8 cellular contexts compared by ENCODE assay signal in genomic region chr6:29647927-29648642, GRCh38. TPM values are rescaled to one million over a fixed set of nuclear protein-coding genes. Genes with fewer than 3 reads are reported as not detected.
DNase-seq lines count a peak whose midpoint lies in the region; ATAC-seq, FAIRE-seq and TF ChIP-seq lines count a peak whose summit lies in the region.

No MANE protein-coding gene starts in this region.

- H3K9me3 ChIP-seq in OCI-LY7 (ENCODE audit: low read length), result no peaks in the 10 kb centered on the region

- no peak overlapping the region for H3K4me2 ChIP-seq in OCI-LY7 (ENCODE audit: low read length)

- TF ChIP-seq CTCF in AG04449 (IDR thresholded peaks at IDR 0.05; ENCODE audit: insufficient read depth, low read length, missing control alignments) (peak; percentile 59), OCI-LY7 (conservative IDR thresholded peaks at IDR 0.05; ENCODE audit: low read length) (peak; percentile 81)

- ATAC-seq in HG03378 (IDR thresholded peaks at IDR 0.05; ENCODE audit: unreplicated experiment), result no peak
- ATAC-seq in GM21526 (IDR thresholded peaks at IDR 0.05; ENCODE audit: low FRiP score, unreplicated experiment), result no peak

- peaks cover 10% of the 10 kb centered on the region for H3K4me1 ChIP-seq in OCI-LY7 (ENCODE audit: insufficient read depth, low read length, poor library complexity, severe bottlenecking)

- TF ChIP-seq POLR2A in GM12891 (IDR thresholded peaks at IDR 0.05; ENCODE audit: low read depth, low read length), result no peak

- no peak overlapping the region for H2AFZ ChIP-seq in OCI-LY7 (ENCODE audit: low read length)

- no peak for DNase-seq in AG04449 (ENCODE audit: low read depth, low spot score)
- DNase-seq in GM12891 (ENCODE audit: insufficient read length, low spot score), result no peak
- peak; percentile 36 for DNase-seq in OCI-LY7 (ENCODE audit: low spot score)
- peak; percentile 63 for DNase-seq in fibroblast of peridontal ligament (ENCODE audit: extremely low read depth)
- DNase-seq in stimulated activated CD4-positive, alpha-beta T cell treated with anti-CD3 and anti-CD28 coated beads, Interleukin-2, amount 100 ng/mL, for 24 hours, result no peak
- no peak for DNase-seq in cerebellum (ENCODE audit: low spot score)

- no peak overlapping the region for H3K27ac ChIP-seq in OCI-LY7 (ENCODE audit: low read depth, low read length, poor library complexity, severe bottlenecking)

- POLR2A ChIA-PET in AG04449 (lab: Yijun Ruan, JAX), result interaction anchor here (1.0 kb wide), 1 partner anchor 14 kb away, joined by 3 read pairs; no protein-coding TSS in a partner anchor
- POLR2A ChIA-PET in OCI-LY7 (lab: Charles Lee), result interaction anchor here (0.6 to 0.7 kb wide), 2 partner anchors 50 to 546 kb away, joined by 3 read pairs; no protein-coding TSS in a partner anchor

- FAIRE-seq in GM12891 (lab: Jason Lieb, UNC), result peak; percentile 63

- H3K4me3 ChIP-seq in AG04449 (ENCODE audit: low read depth, low read length), result no peak overlapping the region
- no peak overlapping the region for H3K4me3 ChIP-seq in OCI-LY7 (ENCODE audit: low read depth, low read length, poor library complexity, severe bottlenecking)

- no peaks in the 10 kb centered on the region for H3K36me3 ChIP-seq in OCI-LY7 (ENCODE audit: insufficient read depth, low read length)

- H3K79me2 ChIP-seq in OCI-LY7 (ENCODE audit: insufficient read depth, low read depth, low read length), result no peaks in the 10 kb centered on the region

- intact Hi-C loops in OCI-LY7 (cut with micrococcal nuclease; ENCODE audit: unreplicated experiment), result no loop called here

- H3K9me2 ChIP-seq in OCI-LY7 (ENCODE audit: insufficient read depth, low read length), result no peaks in the 10 kb centered on the region

- BruUV-seq in OCI-LY7 (replicated peaks; lab: Mats Ljungman, UMichigan), result no TSS peak

- CTCF ChIA-PET in AG04449 (lab: Yijun Ruan, JAX), result interaction anchor here (0.7 to 34.7 kb wide), 12 partner anchors 8 to 186 kb away, joined by 3 to 692 read pairs (median 4); partner anchors contain the start of genes GABBR1 and MOG
- CTCF ChIA-PET in OCI-LY7 (lab: Charles Lee; ENCODE audit: unreplicated experiment), result interaction anchor here (0.6 to 1.0 kb wide), 2 partner anchors 14 to 703 kb away, joined by 3 to 4 read pairs; no protein-coding TSS in a partner anchor

- H4K20me1 ChIP-seq in OCI-LY7 (ENCODE audit: insufficient read depth, low read length), result no peaks in the 10 kb centered on the region

TF ChIP-seq in GM12891, 5 proteins besides CTCF, POLR2A, EP300 and RAD21:
- no peak for TF ChIP-seq POU2F2 (IDR thresholded peaks at IDR 0.05; ENCODE audit: low read depth, low read length)
- no peak for TF ChIP-seq TAF1 (IDR thresholded peaks at IDR 0.05; ENCODE audit: low read depth, low read length)
- no peak for TF ChIP-seq SPI1 (IDR thresholded peaks at IDR 0.05; ENCODE audit: low read depth, low read length)
- no peak for TF ChIP-seq PAX5 (IDR thresholded peaks at IDR 0.05; ENCODE audit: insufficient read depth, low read length, severe bottlenecking)
- no peak for TF ChIP-seq POLR2AphosphoS5 (IDR thresholded peaks at IDR 0.05; ENCODE audit: low read depth, low read length)

RNA-seq across cellular contexts. Expression of gene MOG, which starts 8.8 kb away (rescaled TPM):
- polyA plus RNA-seq in GM12891 (2012; ENCODE audit: low read depth, missing spikeins), result 0.41 TPM
- total RNA-seq in OCI-LY7 (2014; rRNA removed; shearing (Covaris generic)), result not detected in 2 replicates
- total RNA-seq in OCI-LY7 (2022), result not detected in 2 replicates
- 0.18 TPM for total RNA-seq in cerebellum

RNA-seq across cellular contexts. Expression of gene GABBR1, which starts 15.1 kb away (rescaled TPM):
- polyA plus RNA-seq in GM12891 (2012; ENCODE audit: low read depth, missing spikeins), result 3.2 TPM
- 12.9 and 21.6 TPM in 2 replicates for total RNA-seq in OCI-LY7 (2014; rRNA removed; shearing (Covaris generic))
- 33.6 and 37.1 TPM in 2 replicates for total RNA-seq in OCI-LY7 (2022)
- 133 TPM for total RNA-seq in cerebellum

RNA-seq across cellular contexts. Expression of gene ZFP57, which starts 32.9 kb away (rescaled TPM):
- polyA plus RNA-seq in GM12891 (2012; ENCODE audit: low read depth, missing spikeins), result 10.8 TPM
- not detected in 2 replicates for total RNA-seq in OCI-LY7 (2014; rRNA removed; shearing (Covaris generic))
- total RNA-seq in OCI-LY7 (2022), result not detected in 2 replicates
- total RNA-seq in cerebellum, result not detected

Comparison
In these comparisons a context has a peak if more than half of its experiments do, and no peak if none do; other contexts are left out.
1. DNase-seq: peak in OCI-LY7 (single experiment) and fibroblast of peridontal ligament (single experiment); none in AG04449 (single experiment), GM12891 (single experiment), stimulated activated CD4-positive, alpha-beta T cell treated with anti-CD3 and anti-CD28 coated beads, Interleukin-2, amount 100 ng/mL, for 24 hours (0 of 2) and cerebellum (single experiment).